ENCODE assay signal across 20 cellular contexts in the genomic region with DNA sequence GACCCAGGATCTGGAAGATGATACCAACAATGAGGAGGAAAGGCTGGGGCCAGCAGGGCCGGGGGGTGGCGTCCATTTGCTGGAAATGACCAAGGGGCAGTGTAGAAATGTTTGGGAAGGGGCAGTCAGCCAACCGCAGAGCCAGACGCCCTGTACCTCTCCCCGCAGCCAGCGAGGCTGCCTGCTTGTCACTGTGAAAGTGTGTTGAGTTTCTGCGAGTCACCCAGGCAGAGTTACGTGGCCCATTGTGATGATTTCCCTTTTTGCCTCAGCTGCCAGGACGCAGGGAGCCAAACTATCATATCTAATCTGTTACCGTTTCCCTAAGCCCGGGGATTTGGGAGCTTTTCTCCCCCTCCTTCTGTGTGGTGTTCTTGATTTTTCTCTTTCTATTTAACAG.
DNase-seq lines count a peak whose midpoint lies in the region; ATAC-seq and TF ChIP-seq lines count a peak whose summit lies in the region.
"Had no signal": no experiment of that assay in that cellular context is flagged by ENCODE, and none has a peak within 500 bp of the region (broad histone marks: within the 10 kb centered on the region; RNA-seq: fewer than 3 reads in every experiment).

No MANE protein-coding gene starts in this region.

- H3K36me3 Mint-ChIP-seq in chondrocyte (ENCODE audit: low read depth) (peaks cover 1% of the 10 kb centered on the region), neural progenitor cell (no peaks in the 10 kb centered on the region), CD14-positive monocyte (no peaks in the 10 kb centered on the region)
- H3K36me3 Mint-ChIP-seq: activated naive CD8-positive, alpha-beta T cell treated with anti-CD3 and anti-CD28 coated beads, Interleukin-2, amount 10 ng/mL, durations not matched to agents 7 days and 5 days; brain had no signal

- H3K14ac ChIP-seq in IMR-90 (replicated peaks; ENCODE audit: low read depth, low read length), result no peak overlapping the region

- peak overlapping the region; percentile 44 for H2AK9ac ChIP-seq in IMR-90 (replicated peaks; ENCODE audit: low read depth, low read length, poor library complexity)

- H3K4me1 Mint-ChIP-seq in chondrocyte (ENCODE audit: low read depth) (peaks cover 9% of the 10 kb centered on the region), neural progenitor cell (no peaks in the 10 kb centered on the region), CD14-positive monocyte (no peaks in the 10 kb centered on the region)
- H3K4me1 Mint-ChIP-seq: activated naive CD8-positive, alpha-beta T cell treated with anti-CD3 and anti-CD28 coated beads, Interleukin-2, amount 10 ng/mL, durations not matched to agents 7 days and 5 days; memory B cell; naive B cell had no signal

- no peaks in the 10 kb centered on the region for H3F3A ChIP-seq in neural progenitor cell (ENCODE audit: low read depth)

- no peaks in the 10 kb centered on the region for H3K36me3 ChIP-seq in IMR-90 (ENCODE audit: control insufficient read depth, insufficient read depth, low read length)
- H3K36me3 ChIP-seq in neural progenitor cell, result no peaks in the 10 kb centered on the region
- H3K36me3 ChIP-seq: colonic mucosa, esophagus squamous epithelium, pancreas had no signal

- TF ChIP-seq CTCF in IMR-90 (conservative IDR thresholded peaks at IDR 0.05; ENCODE audit: low read depth, low read length), result no peak
- TF ChIP-seq CTCF in chondrocyte (IDR thresholded peaks at IDR 0.05), result no peak
- no peak for TF ChIP-seq CTCF in neural progenitor cell (IDR thresholded peaks at IDR 0.05)
- TF ChIP-seq CTCF in CD14-positive monocyte (IDR thresholded peaks at IDR 0.05), result no peak

- no peaks in the 10 kb centered on the region for H3K79me2 ChIP-seq in neural progenitor cell (ENCODE audit: low read depth)

- intact Hi-C loops in IMR-90 (cut with micrococcal nuclease) (no loop called here), CD14-positive monocyte (cut with micrococcal nuclease) (no loop called here)

- BruUV-seq in IMR-90 (replicated peaks; lab: Mats Ljungman, UMichigan), result no TSS peak

- peak; percentile 58 for DNase-seq in D341Med (ENCODE audit: low spot score)
- peak; percentile 49 for DNase-seq in IMR-90
- peak; percentile 39 for DNase-seq in chondrocyte (ENCODE audit: low spot score)
- no peak for DNase-seq in neural progenitor cell (ENCODE audit: low spot score)
- DNase-seq in DMS79 treated with DMSO at 0.1 percent for 48 hours (lab: John Stamatoyannopoulos, UW), result no peak
- DNase-seq in SHP77 (lab: John Stamatoyannopoulos, UW), result no peak
- DNase-seq in CD14-positive monocyte (ENCODE audit: low spot score), result no peak
- DNase-seq: activated naive CD8-positive, alpha-beta T cell treated with anti-CD3 and anti-CD28 coated beads, Interleukin-2, amount 10 ng/mL, durations not matched to agents 7 days and 5 days; colonic mucosa; esophagus squamous epithelium; naive B cell; NCI-H2081; NCI-H510A; pancreas had no signal

- no peak overlapping the region for H2AK5ac ChIP-seq in IMR-90 (ENCODE audit: low read depth, low read length)

- H3K4me2 ChIP-seq in IMR-90 (ENCODE audit: low read depth, low read length), result no peak overlapping the region
- H3K4me2 ChIP-seq in neural progenitor cell, result peak overlapping the region; percentile 16

- H3K27ac ChIP-seq in IMR-90 (ENCODE audit: insufficient read depth, low read length) (no peak overlapping the region), neural progenitor cell (no peak overlapping the region)
- H3K27ac ChIP-seq: colonic mucosa, esophagus squamous epithelium, pancreas had no signal

- dilution Hi-C loops in IMR-90 (cut with HindIII; ENCODE audit: low sequenced_read_pairs, unreplicated experiment), result no loop called here

- peaks cover 8% of the 10 kb centered on the region for H3K9me1 ChIP-seq in IMR-90 (ENCODE audit: insufficient read depth, low read length)

- no peak overlapping the region for H2BK15ac ChIP-seq in IMR-90 (ENCODE audit: low read depth, low read length)

- H3K27me3 ChIP-seq in IMR-90 (ENCODE audit: control insufficient read depth, insufficient read depth, low read length), result peaks cover 4% of the 10 kb centered on the region; the same call in 1 of the 2 replicates
- H3K27me3 ChIP-seq in neural progenitor cell, result no peaks in the 10 kb centered on the region
- H3K27me3 ChIP-seq: colonic mucosa, pancreas had no signal

- H3K79me1 ChIP-seq in IMR-90 (ENCODE audit: low read depth in 1 of 2, low read length in 2 of 2), result no peaks in the 10 kb centered on the region

- ATAC-seq in IMR-90 (ENCODE audit: low read depth) (no peak), GM21423 (IDR thresholded peaks at IDR 0.05; ENCODE audit: unreplicated experiment) (no peak)
- ATAC-seq: activated T-helper 17 cell treated with anti-CD3 and anti-CD28 coated beads, Interleukin-2, amount 50 U/mL, for 72 hours; pancreas had no signal

- 58% methylated on average over 4 of the region's 11 CpGs; no CpG with 5 or more reads in 1 of the 2 experiments for WGBS in IMR-90 (ENCODE audit: extremely low coverage in 2 of 2, insufficient read length in 1 of 2), 2 experiments

- no peak for TF ChIP-seq RAD21 in IMR-90 (IDR thresholded peaks at IDR 0.05; ENCODE audit: low read length)

- POLR2A ChIA-PET in IMR-90 (lab: Charles Lee; ENCODE audit: unreplicated experiment), result no interaction called here

- no peak overlapping the region for H3K18ac ChIP-seq in IMR-90 (ENCODE audit: low read depth, low read length)

- no peaks in the 10 kb centered on the region for H3K9me3 ChIP-seq in IMR-90 (ENCODE audit: control insufficient read depth, insufficient read depth, low read length)
- H3K9me3 ChIP-seq in neural progenitor cell (ENCODE audit: low read depth), result no peaks in the 10 kb centered on the region
- H3K9me3 ChIP-seq: colonic mucosa, esophagus squamous epithelium, pancreas had no signal

- H4K91ac ChIP-seq in IMR-90 (ENCODE audit: insufficient read depth, low read depth, low read length), result no peak overlapping the region

- H2AFZ ChIP-seq in IMR-90 (replicated peaks; ENCODE audit: low read length, poor library complexity), result no peak overlapping the region
- peak overlapping the region; percentile 21 for H2AFZ ChIP-seq in neural progenitor cell (replicated peaks)

- peak overlapping the region; percentile 18; the same call in 1 of the 2 replicates for H2BK20ac ChIP-seq in IMR-90 (ENCODE audit: low read depth, low read length)

- H3K27ac Mint-ChIP-seq in chondrocyte (ENCODE audit: unreplicated experiment) (no peak overlapping the region), neural progenitor cell (no peak overlapping the region), CD14-positive monocyte (no peak overlapping the region)
- H3K27ac Mint-ChIP-seq: activated naive CD8-positive, alpha-beta T cell treated with anti-CD3 and anti-CD28 coated beads, Interleukin-2, amount 10 ng/mL, durations not matched to agents 7 days and 5 days; activated T-helper 17 cell treated with anti-CD3 and anti-CD28 coated beads, Interleukin-2, amount 50 U/mL, for 72 hours; brain; CD4-positive, alpha-beta T cell; memory B cell; T-helper 2 cell treated with Interferon-gamma antibody and Interleukin-4, amounts not matched to agents 5 μg/mL and 100 μg/mL, for 36 hours had no signal

- in situ Hi-C loops in IMR-90 (cut with MboI; ENCODE audit: low sequenced_read_pairs), result no loop called here

- CTCF ChIA-PET in IMR-90 (lab: Yijun Ruan, JAX), result no interaction called here

- no peak overlapping the region for H4K5ac ChIP-seq in IMR-90 (ENCODE audit: low read depth, low read length)

- H3K23ac ChIP-seq in IMR-90 (ENCODE audit: low read depth, low read length), result no peak overlapping the region

- no peak overlapping the region for H4K8ac ChIP-seq in IMR-90 (ENCODE audit: low read depth in 2 of 2, low read length in 2 of 2)

- H3K4me3 Mint-ChIP-seq in chondrocyte (ENCODE audit: unreplicated experiment) (no peak overlapping the region), neural progenitor cell (no peak overlapping the region), CD14-positive monocyte (no peak overlapping the region)
- H3K4me3 Mint-ChIP-seq: activated naive CD8-positive, alpha-beta T cell treated with anti-CD3 and anti-CD28 coated beads, Interleukin-2, amount 10 ng/mL, durations not matched to agents 7 days and 5 days; activated T-helper 17 cell treated with anti-CD3 and anti-CD28 coated beads, Interleukin-2, amount 50 U/mL, for 72 hours; brain; CD4-positive, alpha-beta T cell; memory B cell; naive B cell; T-helper 2 cell treated with Interferon-gamma antibody and Interleukin-4, amounts not matched to agents 5 μg/mL and 100 μg/mL, for 36 hours had no signal

- no peak overlapping the region; the same call in 1 of the 2 replicates for H3K4ac ChIP-seq in IMR-90 (ENCODE audit: low read depth, low read length)

- H3K9me3 Mint-ChIP-seq in chondrocyte (ENCODE audit: low read depth) (no peaks in the 10 kb centered on the region), neural progenitor cell (no peaks in the 10 kb centered on the region), CD14-positive monocyte (peaks cover 0 to 25% (median 6%) of the 10 kb centered on the region in 7 donors)
- H3K9me3 Mint-ChIP-seq: CD4-positive, alpha-beta T cell had no signal

- H3K27me3 Mint-ChIP-seq in chondrocyte (ENCODE audit: low read depth) (peaks cover 2% of the 10 kb centered on the region), neural progenitor cell (ENCODE audit: insufficient read depth, low read depth) (peaks cover 3% of the 10 kb centered on the region), CD14-positive monocyte (ENCODE audit: low read depth in 3 of 3) (peaks cover 2 to 11% (median 2%) of the 10 kb centered on the region in 3 donors)

- H4K20me1 ChIP-seq in IMR-90 (ENCODE audit: insufficient read depth, low read length), result no peaks in the 10 kb centered on the region
- no peaks in the 10 kb centered on the region for H4K20me1 ChIP-seq in neural progenitor cell (ENCODE audit: low read depth)

- H3K9ac ChIP-seq in IMR-90 (ENCODE audit: low read depth, low read length) (no peak overlapping the region), neural progenitor cell (no peak overlapping the region)

- TF ChIP-seq POLR2A in IMR-90 (IDR thresholded peaks at IDR 0.05; ENCODE audit: low read depth, low read length), result no peak

- peaks cover 12% of the 10 kb centered on the region for H3K4me1 ChIP-seq in IMR-90 (ENCODE audit: control insufficient read depth, insufficient read depth, low read length)
- peaks cover 3% of the 10 kb centered on the region for H3K4me1 ChIP-seq in neural progenitor cell
- H3K4me1 ChIP-seq: colonic mucosa, pancreas had no signal

- no peak overlapping the region; the same call in 1 of the 2 replicates for H2BK120ac ChIP-seq in IMR-90 (ENCODE audit: low read depth, low read length)

- H3K56ac ChIP-seq in IMR-90 (ENCODE audit: extremely low read depth, insufficient read depth, low read length), result no peak overlapping the region

- H3K4me3 ChIP-seq in IMR-90 (ENCODE audit: insufficient read depth, low read depth, low read length) (no peak overlapping the region), neural progenitor cell (no peak overlapping the region)
- H3K4me3 ChIP-seq: colonic mucosa, esophagus squamous epithelium, pancreas had no signal

- no peak overlapping the region for H2BK5ac ChIP-seq in IMR-90 (ENCODE audit: low read depth, low read length, poor library complexity, severe bottlenecking)

TF ChIP-seq in IMR-90, 13 proteins besides CTCF, POLR2A, EP300 and RAD21 (continues in another document):
- TF ChIP-seq BHLHE40 (IDR thresholded peaks at IDR 0.05; ENCODE audit: low read depth, low read length) (no peak), CEBPB (IDR thresholded peaks at IDR 0.05; ENCODE audit: low read depth, low read length) (no peak), NFE2L2 (IDR thresholded peaks at IDR 0.05; ENCODE audit: low read depth, low read length) (no peak)

Comparison
In these comparisons a context has a peak if more than half of its experiments do, and no peak if none do; other contexts are left out.
1. DNase-seq: peak in D341Med (single experiment), IMR-90 (single experiment) and chondrocyte (single experiment); none in neural progenitor cell (single experiment), DMS79 treated with DMSO at 0.1 percent for 48 hours (single experiment), SHP77 (0 of 2) and CD14-positive monocyte (single experiment).